8 cellular contexts compared by ENCODE assay signal in the genomic region with DNA sequence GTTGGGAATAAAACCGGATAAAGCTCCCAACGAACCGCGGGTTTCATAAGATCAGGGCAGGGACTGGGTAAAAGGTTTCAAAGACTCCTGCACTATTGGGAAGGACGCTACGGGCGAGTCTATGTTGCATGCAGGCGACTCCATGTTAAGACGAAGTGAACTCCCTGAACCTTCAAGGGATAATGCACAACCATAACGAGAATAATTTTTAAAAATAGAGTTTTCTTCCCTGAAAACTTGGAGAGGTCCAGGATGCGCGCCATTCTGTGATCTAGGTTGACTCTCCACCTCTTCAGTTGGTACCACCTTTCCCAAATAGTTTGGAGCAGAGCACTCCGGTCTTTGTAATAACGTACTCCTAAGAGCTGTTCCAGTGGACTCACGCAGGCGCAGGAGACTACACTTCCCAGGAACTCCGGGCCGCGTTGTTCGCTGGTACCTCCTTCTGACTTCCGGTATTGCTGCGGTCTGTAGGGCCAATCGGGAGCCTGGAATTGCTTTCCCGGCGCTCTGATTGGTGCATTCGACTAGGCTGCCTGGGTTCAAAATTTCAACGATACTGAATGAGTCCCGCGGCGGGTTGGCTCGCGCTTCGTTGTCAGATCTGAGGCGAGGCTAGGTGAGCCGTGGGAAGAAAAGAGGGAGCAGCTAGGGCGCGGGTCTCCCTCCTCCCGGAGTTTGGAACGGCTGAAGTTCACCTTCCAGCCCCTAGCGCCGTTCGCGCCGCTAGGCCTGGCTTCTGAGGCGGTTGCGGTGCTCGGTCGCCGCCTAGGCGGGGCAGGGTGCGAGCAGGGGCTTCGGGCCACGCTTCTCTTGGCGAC. TPM values are rescaled to one million over a fixed set of nuclear protein-coding genes. Genes with fewer than 3 reads are reported as not detected.
DNase-seq lines count a peak whose midpoint lies in the region; ATAC-seq, FAIRE-seq and TF ChIP-seq lines count a peak whose summit lies in the region.

A gene with protein sequence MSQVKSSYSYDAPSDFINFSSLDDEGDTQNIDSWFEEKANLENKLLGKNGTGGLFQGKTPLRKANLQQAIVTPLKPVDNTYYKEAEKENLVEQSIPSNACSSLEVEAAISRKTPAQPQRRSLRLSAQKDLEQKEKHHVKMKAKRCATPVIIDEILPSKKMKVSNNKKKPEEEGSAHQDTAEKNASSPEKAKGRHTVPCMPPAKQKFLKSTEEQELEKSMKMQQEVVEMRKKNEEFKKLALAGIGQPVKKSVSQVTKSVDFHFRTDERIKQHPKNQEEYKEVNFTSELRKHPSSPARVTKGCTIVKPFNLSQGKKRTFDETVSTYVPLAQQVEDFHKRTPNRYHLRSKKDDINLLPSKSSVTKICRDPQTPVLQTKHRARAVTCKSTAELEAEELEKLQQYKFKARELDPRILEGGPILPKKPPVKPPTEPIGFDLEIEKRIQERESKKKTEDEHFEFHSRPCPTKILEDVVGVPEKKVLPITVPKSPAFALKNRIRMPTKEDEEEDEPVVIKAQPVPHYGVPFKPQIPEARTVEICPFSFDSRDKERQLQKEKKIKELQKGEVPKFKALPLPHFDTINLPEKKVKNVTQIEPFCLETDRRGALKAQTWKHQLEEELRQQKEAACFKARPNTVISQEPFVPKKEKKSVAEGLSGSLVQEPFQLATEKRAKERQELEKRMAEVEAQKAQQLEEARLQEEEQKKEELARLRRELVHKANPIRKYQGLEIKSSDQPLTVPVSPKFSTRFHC (plus strand): TSS at position 562 of the 821 bp plus-strand sequence. CDS start 18,187 bp downstream, outside the sequence.

- no peak for TF ChIP-seq CTCF in D721Med (IDR thresholded peaks at IDR 0.05; ENCODE audit: insufficient read depth, missing control alignments)

- no peak for FAIRE-seq in D721Med (lab: Jason Lieb, UNC)

- in situ Hi-C loops in endometrial microvascular endothelial cells (cut with HindIII; ENCODE audit: inconsistent ontology term, low pct_unique_long_range_greater_than_20kb, low sequenced_read_pairs): no loop called here

- ATAC-seq in GM21390 (IDR thresholded peaks at IDR 0.05; ENCODE audit: unreplicated experiment): peak; percentile 88

- DNase-seq in D721Med (ENCODE audit: insufficient read length, low spot score) (peak; percentile 74), HUDEP-2 (lab: John Stamatoyannopoulos, UW; ENCODE audit: unreplicated experiment in 76 of 76) (peak in 74 of 76 experiments; percentile 31 to 98 (median 90)), NOMO-1 treated with dmso at 0.1 percent for 144 hours (lab: John Stamatoyannopoulos, UW; ENCODE audit: unreplicated experiment) (peak; percentile 92), mesenteric fat pad (ENCODE audit: low spot score) (peak; percentile 94)
- peak in 2 of 3 experiments; percentile 71 to 76 for DNase-seq in activated CD8-positive, alpha-beta memory T cell treated with anti-CD3 and anti-CD28 coated beads for 48 hours (ENCODE audit: low read depth in 2 of 3, low spot score in 2 of 3)
- peak; percentile 50 for DNase-seq in stimulated activated CD8-positive, alpha-beta memory T cell treated with anti-CD3 and anti-CD28 coated beads, Interleukin-15, amount 100 ng/mL, for 24 hours (ENCODE audit: low read depth)

RNA-seq across cellular contexts. Expression of the gene that starts here (rescaled TPM):
- total RNA-seq in endometrial microvascular endothelial cells (ENCODE audit: inconsistent ontology term): 118 TPM
- 1.1 TPM for total RNA-seq in mesenteric fat pad

Comparison
In these comparisons a context has a peak if more than half of its experiments do, and no peak if none do; other contexts are left out.
1. Peak in every context shown above with its lines: DNase-seq and ATAC-seq.
2. RNA of the gene that starts here (total RNA-seq): 118 TPM in endometrial microvascular endothelial cells (single experiment); 1.1 TPM in mesenteric fat pad (single experiment); every median in the first group is over 10 times any median in the second.